ENCODE assay signal across 7 cellular contexts in genomic region chr12:124745891-124746570, GRCh38.
DNase-seq lines count a peak whose midpoint lies in the region; ATAC-seq, FAIRE-seq and TF ChIP-seq lines count a peak whose summit lies in the region.

No MANE protein-coding gene starts in this region.

- CTCF ChIA-PET in GM10248 (lab: Yijun Ruan, JAX) = interaction anchor here (1.4 to 1.7 kb wide), 2 partner anchors 9 to 10 kb away, joined by 3 to 6 read pairs; no protein-coding TSS in a partner anchor
- CTCF ChIA-PET in T-cell (lab: Charles Lee) = no interaction called here

- FAIRE-seq in endometrium (lab: Jason Lieb, UNC) = peak; percentile 87

- H3K4me3 Mint-ChIP-seq in T-cell = peak overlapping the region in 1 of 3 donors; percentile 59

- H3K4me1 ChIP-seq in stomach smooth muscle (ENCODE audit: control insufficient read depth, insufficient read depth, low read length) = peaks cover 67% of the 10 kb centered on the region

- POLR2A ChIA-PET in GM10248 (lab: Yijun Ruan, JAX) (no interaction called here), T-cell (lab: Charles Lee) (no interaction called here)

- H3K36me3 Mint-ChIP-seq in T-cell = no peaks in the 10 kb centered on the region

- peak overlapping the region; percentile 6 to 57 for H3K4me3 ChIP-seq in stomach smooth muscle (ENCODE audit: low read length in 2 of 2)

- ATAC-seq in T-cell (replicated peaks in 1 of 4) = peak; percentile 30 to 64 (median 38)
- ATAC-seq in GM21786 (IDR thresholded peaks at IDR 0.05; ENCODE audit: unreplicated experiment) = no peak

- H3K9ac ChIP-seq in stomach smooth muscle (ENCODE audit: low read length in 2 of 2) = peak overlapping the region; percentile 30 to 36

- no peaks in the 10 kb centered on the region for H3K27me3 ChIP-seq in stomach smooth muscle (ENCODE audit: control insufficient read depth in 1 of 2, insufficient read depth in 2 of 2, low read length in 2 of 2)

- H3K4me1 Mint-ChIP-seq in T-cell = peaks cover 12 to 17% (median 13%) of the 10 kb centered on the region in 3 donors

- no peaks in the 10 kb centered on the region for H3K9me3 ChIP-seq in stomach smooth muscle (ENCODE audit: control insufficient read depth in 2 of 2, low read length in 2 of 2)

- peak; percentile 52 for DNase-seq in GM10248 (ENCODE audit: extremely low spot score)
- DNase-seq in NCI-H1417 treated with DMSO at 0.1 percent for 48 hours (lab: John Stamatoyannopoulos, UW) = peak; percentile 19
- peak in 6 of 34 experiments; percentile 9 to 46 (median 25) for DNase-seq in T-cell
- peak; percentile 90 to 93 for DNase-seq in lung microvascular endothelial cell (ENCODE audit: low read depth in 2 of 2)

- peaks cover 0 to 17% of the 10 kb centered on the region in 2 donors for H3K27me3 Mint-ChIP-seq in T-cell

- H3K27ac ChIP-seq in stomach smooth muscle (ENCODE audit: low read length) = peak overlapping the region; percentile 93

- H3K9me3 Mint-ChIP-seq in T-cell = no peaks in the 10 kb centered on the region

- peaks cover 0 to 7% of the 10 kb centered on the region in 2 donors for H3K36me3 ChIP-seq in stomach smooth muscle (ENCODE audit: control insufficient read depth in 2 of 2, insufficient read depth in 2 of 2, low read length in 2 of 2)

- H3K27ac Mint-ChIP-seq in T-cell = no peak overlapping the region

- no peak for TF ChIP-seq CTCF in GM10248 (IDR thresholded peaks at IDR 0.05; ENCODE audit: control extremely low read depth, extremely low read depth, low read depth, missing control alignments)
